ENCODE assay signal across 21 cellular contexts in the genomic region with DNA sequence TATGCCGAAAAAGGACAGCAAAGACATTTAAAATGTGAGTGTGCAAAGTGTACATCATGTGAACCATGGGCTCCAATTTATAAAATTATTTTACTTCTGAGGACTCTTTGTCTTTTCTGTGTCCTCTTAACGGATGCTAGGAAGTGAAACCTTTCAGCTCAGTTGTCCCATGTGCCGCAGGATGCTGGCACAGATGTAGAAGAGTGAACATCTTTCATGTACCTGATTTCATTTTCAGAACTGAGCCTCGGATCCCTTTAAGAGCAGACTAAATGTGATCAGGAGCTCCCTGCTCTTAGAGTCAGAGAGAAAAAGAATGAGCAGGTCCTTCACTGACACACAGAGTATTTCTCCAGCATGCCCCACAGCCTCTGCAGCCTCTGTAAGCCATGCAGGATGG. TPM values are rescaled to one million over a fixed set of nuclear protein-coding genes. Genes with fewer than 3 reads are reported as not detected.
DNase-seq lines count a peak whose midpoint lies in the region; ATAC-seq and TF ChIP-seq lines count a peak whose summit lies in the region.
"Had no signal": no experiment of that assay in that cellular context is flagged by ENCODE, and none has a peak within 500 bp of the region (broad histone marks: within the 10 kb centered on the region; RNA-seq: fewer than 3 reads in every experiment).

No MANE protein-coding gene starts in this region.

- peaks cover 32% of the 10 kb centered on the region for H3K4me1 ChIP-seq in BLaER1
- H3K4me1 ChIP-seq in upper lobe of right lung, result peaks cover 10% of the 10 kb centered on the region

- POLR2A ChIA-PET in CD4-positive, alpha-beta T cell (lab: Charles Lee), result interaction anchor here (0.9 to 4.6 kb wide), 6 partner anchors 10 to 556 kb away, joined by 3 to 40 read pairs (median 6); a partner anchor contains a TSS

- no peaks in the 10 kb centered on the region for H3K9me3 ChIP-seq in BLaER1
- no peaks in the 10 kb centered on the region for H3K9me3 ChIP-seq in CD4-positive, alpha-beta T cell (ENCODE audit: control insufficient read depth, low read length)
- no peaks in the 10 kb centered on the region for H3K9me3 ChIP-seq in upper lobe of right lung
- H3K9me3 ChIP-seq: body of pancreas, SJSA1, thyroid gland had no signal

- no peak for TF ChIP-seq CTCF in CD4-positive, alpha-beta T cell (IDR thresholded peaks at IDR 0.05)
- no peak for TF ChIP-seq CTCF in upper lobe of right lung (IDR thresholded peaks at IDR 0.05)

- H3K9me3 Mint-ChIP-seq in CD4-positive, alpha-beta T cell, result no peaks in the 10 kb centered on the region
- no peaks in the 10 kb centered on the region for H3K9me3 Mint-ChIP-seq in T-helper 1 cell treated with Interleukin-12 subunit alpha and Interleukin-12 subunit beta and Interleukin-4 antibody, amounts not matched to agents 30 μg/mL and 1 μg/mL, for 36 hours
- H3K9me3 Mint-ChIP-seq in central memory CD8-positive, alpha-beta T cell, result no peaks in the 10 kb centered on the region
- H3K9me3 Mint-ChIP-seq: activated B cell treated with CpG ODN at 0.5 μM for 24 hours; activated naive CD8-positive, alpha-beta T cell treated with anti-CD3 and anti-CD28 coated beads, Interleukin-2, amount 10 ng/mL, durations not matched to agents 7 days and 5 days; stimulated activated naive B cell treated with anti-CD40 and anti-IgM and Interleukin-4, amounts not matched to agents 10 μg/mL and 1 μg/mL and 100 μg/mL, for 72 hours had no signal

- peak overlapping the region; percentile 91 for H3K4me3 Mint-ChIP-seq in CD4-positive, alpha-beta T cell
- no peak overlapping the region for H3K4me3 Mint-ChIP-seq in T-helper 1 cell treated with Interleukin-12 subunit alpha and Interleukin-12 subunit beta and Interleukin-4 antibody, amounts not matched to agents 30 μg/mL and 1 μg/mL, for 36 hours
- H3K4me3 Mint-ChIP-seq in central memory CD8-positive, alpha-beta T cell, result peak overlapping the region; percentile 86
- H3K4me3 Mint-ChIP-seq: stimulated activated naive B cell treated with anti-CD40 and anti-IgM and Interleukin-4, amounts not matched to agents 10 μg/mL and 1 μg/mL and 100 μg/mL, for 72 hours had no signal

- ATAC-seq in CD4-positive, alpha-beta T cell (ENCODE audit: poor library complexity), result no peak
- ATAC-seq in central memory CD8-positive, alpha-beta T cell (replicated peaks; ENCODE audit: extremely low read depth, poor library complexity, severe bottlenecking), result no peak
- ATAC-seq in HG03432 (IDR thresholded peaks at IDR 0.05; ENCODE audit: unreplicated experiment) (no peak), upper lobe of right lung (no peak)
- ATAC-seq: body of pancreas; HCT116; stimulated activated naive B cell treated with anti-CD40 and anti-IgM and Interleukin-4, amounts not matched to agents 10 μg/mL and 1 μg/mL and 100 μg/mL, for 72 hours had no signal

- no peaks in the 10 kb centered on the region for H3K27me3 Mint-ChIP-seq in CD4-positive, alpha-beta T cell
- H3K27me3 Mint-ChIP-seq in T-helper 1 cell treated with Interleukin-12 subunit alpha and Interleukin-12 subunit beta and Interleukin-4 antibody, amounts not matched to agents 30 μg/mL and 1 μg/mL, for 36 hours (ENCODE audit: low read depth), result no peaks in the 10 kb centered on the region
- no peaks in the 10 kb centered on the region for H3K27me3 Mint-ChIP-seq in central memory CD8-positive, alpha-beta T cell
- H3K27me3 Mint-ChIP-seq: activated B cell treated with CpG ODN at 0.5 μM for 24 hours; activated naive CD8-positive, alpha-beta T cell treated with anti-CD3 and anti-CD28 coated beads, Interleukin-2, amount 10 ng/mL, durations not matched to agents 7 days and 5 days; progenitor cell of endocrine pancreas; stimulated activated naive B cell treated with anti-CD40 and anti-IgM and Interleukin-4, amounts not matched to agents 10 μg/mL and 1 μg/mL and 100 μg/mL, for 72 hours had no signal

- H3K36me3 Mint-ChIP-seq in CD4-positive, alpha-beta T cell (ENCODE audit: low read depth), result peaks cover 5% of the 10 kb centered on the region
- H3K36me3 Mint-ChIP-seq in T-helper 1 cell treated with Interleukin-12 subunit alpha and Interleukin-12 subunit beta and Interleukin-4 antibody, amounts not matched to agents 30 μg/mL and 1 μg/mL, for 36 hours (ENCODE audit: low read depth), result peaks cover 5% of the 10 kb centered on the region
- peaks cover 8% of the 10 kb centered on the region for H3K36me3 Mint-ChIP-seq in central memory CD8-positive, alpha-beta T cell (ENCODE audit: insufficient read depth)
- H3K36me3 Mint-ChIP-seq: activated naive CD8-positive, alpha-beta T cell treated with anti-CD3 and anti-CD28 coated beads, Interleukin-2, amount 10 ng/mL, durations not matched to agents 7 days and 5 days; stimulated activated naive B cell treated with anti-CD40 and anti-IgM and Interleukin-4, amounts not matched to agents 10 μg/mL and 1 μg/mL and 100 μg/mL, for 72 hours had no signal

- peaks cover 71% of the 10 kb centered on the region for H3K4me1 Mint-ChIP-seq in CD4-positive, alpha-beta T cell (ENCODE audit: low read depth)
- H3K4me1 Mint-ChIP-seq in T-helper 1 cell treated with Interleukin-12 subunit alpha and Interleukin-12 subunit beta and Interleukin-4 antibody, amounts not matched to agents 30 μg/mL and 1 μg/mL, for 36 hours (ENCODE audit: low read depth), result peaks cover 60% of the 10 kb centered on the region
- H3K4me1 Mint-ChIP-seq in central memory CD8-positive, alpha-beta T cell, result peaks cover 65% of the 10 kb centered on the region

- H3K27ac ChIP-seq in BLaER1, result no peak overlapping the region
- peak overlapping the region; percentile 38 for H3K27ac ChIP-seq in CD4-positive, alpha-beta T cell (ENCODE audit: low read depth, low read length)
- no peak overlapping the region for H3K27ac ChIP-seq in upper lobe of right lung
- H3K27ac ChIP-seq: body of pancreas, SJSA1, thyroid gland had no signal

- no peaks in the 10 kb centered on the region for H4K20me1 ChIP-seq in BLaER1

- H3K36me3 ChIP-seq in BLaER1 (no peaks in the 10 kb centered on the region), upper lobe of right lung (no peaks in the 10 kb centered on the region)
- H3K36me3 ChIP-seq: SJSA1, thyroid gland had no signal

- peak overlapping the region; percentile 95 for H3K27ac Mint-ChIP-seq in CD4-positive, alpha-beta T cell
- H3K27ac Mint-ChIP-seq in T-helper 1 cell treated with Interleukin-12 subunit alpha and Interleukin-12 subunit beta and Interleukin-4 antibody, amounts not matched to agents 30 μg/mL and 1 μg/mL, for 36 hours, result peak overlapping the region; percentile 45
- peak overlapping the region; percentile 93 for H3K27ac Mint-ChIP-seq in central memory CD8-positive, alpha-beta T cell (ENCODE audit: low read depth)
- H3K27ac Mint-ChIP-seq: activated B cell treated with CpG ODN at 0.5 μM for 24 hours; activated naive CD8-positive, alpha-beta T cell treated with anti-CD3 and anti-CD28 coated beads, Interleukin-2, amount 10 ng/mL, durations not matched to agents 7 days and 5 days; progenitor cell of endocrine pancreas; stimulated activated naive B cell treated with anti-CD40 and anti-IgM and Interleukin-4, amounts not matched to agents 10 μg/mL and 1 μg/mL and 100 μg/mL, for 72 hours had no signal

- no peak overlapping the region for H3K9ac ChIP-seq in BLaER1

- H3K4me3 ChIP-seq in BLaER1 (no peak overlapping the region), upper lobe of right lung (no peak overlapping the region)
- H3K4me3 ChIP-seq: body of pancreas, SJSA1, thyroid gland had no signal

- H3K27me3 ChIP-seq in BLaER1 (no peaks in the 10 kb centered on the region), upper lobe of right lung (no peaks in the 10 kb centered on the region)
- H3K27me3 ChIP-seq in CD4-positive, alpha-beta T cell (ENCODE audit: control insufficient read depth, insufficient read depth, low read length), result no peaks in the 10 kb centered on the region
- H3K27me3 ChIP-seq: body of pancreas, SJSA1, thyroid gland had no signal

- CTCF ChIA-PET in CD4-positive, alpha-beta T cell (lab: Charles Lee), result interaction anchor here (0.8 to 3.4 kb wide), 8 partner anchors 8 to 97 kb away, joined by 3 to 14 read pairs (median 6); no protein-coding TSS in a partner anchor

- intact Hi-C loops in CD4-positive, alpha-beta T cell (cut with DNase I, micrococcal nuclease), result loop anchor here (5.0 kb wide), 1 partner anchor 87 kb away; a partner anchor contains a TSS
- intact Hi-C loops in upper lobe of right lung (cut with DNase I), result no loop called here

- DNase-seq in CD4-positive, alpha-beta T cell, result no peak
- no peak for DNase-seq in central memory CD8-positive, alpha-beta T cell (ENCODE audit: low spot score in 2 of 2)
- DNase-seq in SKM-1 treated with dmso at 0.1 percent for 144 hours (lab: John Stamatoyannopoulos, UW; ENCODE audit: unreplicated experiment), result no peak
- no peak for DNase-seq in upper lobe of right lung
- DNase-seq: activated B cell treated with CpG ODN at 0.5 μM for 24 hours; activated naive CD8-positive, alpha-beta T cell treated with anti-CD3 and anti-CD28 coated beads, Interleukin-2, amount 10 ng/mL, durations not matched to agents 7 days and 5 days; body of pancreas; COR-L47; mesenchymal stem cell; NCI-H1048; NCI-H187 treated with DMSO at 0.1 percent for 48 hours; NCI-H226; NCI-H82; stimulated activated naive B cell treated with anti-CD40 and anti-IgM and Interleukin-4, amounts not matched to agents 10 μg/mL and 1 μg/mL and 100 μg/mL, for 72 hours; thyroid gland had no signal

- 0 out of 2 replicates have a peak overlapping the region, but pooled peaks have one; percentile 6 for H3K4me2 ChIP-seq in BLaER1

RNA-seq across cellular contexts. Expression of a gene that starts 27.6 kb away (rescaled TPM):
- 1 to 10 TPM; 1.1 to 1.5 TPM for total RNA-seq in CD4-positive, alpha-beta T cell
- 50.6 TPM for total RNA-seq in upper lobe of right lung

Comparison
In these comparisons a context has a peak if more than half of its experiments do, and no peak if none do; other contexts are left out.
1. H3K27ac Mint-ChIP-seq: peak in every context shown above with its lines; median percentile 95 in CD4-positive, alpha-beta T cell; 93 in central memory CD8-positive, alpha-beta T cell; 45 in T-helper 1 cell treated with Interleukin-12 subunit alpha and Interleukin-12 subunit beta and Interleukin-4 antibody, amounts not matched to agents 30 μg/mL and 1 μg/mL, for 36 hours.
2. RNA of a gene that starts 27.6 kb away (total RNA-seq): 50.6 TPM in upper lobe of right lung (single experiment); 1.1 to 1.5 TPM in CD4-positive, alpha-beta T cell; every median in the first group is over 10 times any median in the second.